21 cellular contexts compared by ENCODE assay signal in genomic region chr1:54007613-54008012, GRCh38. TPM values are rescaled to one million over a fixed set of nuclear protein-coding genes. Genes with fewer than 3 reads are reported as not detected.
DNase-seq lines count a peak whose midpoint lies in the region; ATAC-seq and TF ChIP-seq lines count a peak whose summit lies in the region.
"Had no signal": no experiment of that assay in that cellular context is flagged by ENCODE, and none has a peak within 500 bp of the region (broad histone marks: within the 10 kb centered on the region; RNA-seq: fewer than 3 reads in every experiment).

No MANE protein-coding gene starts in this region.

- POLR2A ChIA-PET in HEK293T (lab: Yijun Ruan, JAX): interaction anchor here (1.4 kb wide), 1 partner anchor 46 kb away, joined by 4 read pairs; the partner anchor contains the start of genes TCEANC2 and TMEM59

- peaks cover 14% of the 10 kb centered on the region for H3K27me3 Mint-ChIP-seq in activated CD8-positive, alpha-beta memory T cell treated with anti-CD3 and anti-CD28 coated beads, Interleukin-2, amount 10 ng/mL, durations not matched to agents 7 days and 5 days

- TF ChIP-seq CTCF in esophagus muscularis mucosa (IDR thresholded peaks at IDR 0.05): no peak
- TF ChIP-seq CTCF in upper lobe of right lung (IDR thresholded peaks at IDR 0.05): no peak

- CTCF ChIA-PET in activated CD8-positive, alpha-beta memory T cell treated with anti-CD3 and anti-CD28 coated beads, Interleukin-2, amount 10 ng/mL, durations not matched to agents 7 days and 5 days (lab: Charles Lee): no interaction called here
- CTCF ChIA-PET in HEK293T (lab: Yijun Ruan, JAX): interaction anchor here (0.6 kb wide), 1 partner anchor 66 kb away, joined by 3 read pairs; no protein-coding TSS in a partner anchor

- intact Hi-C loops in esophagus muscularis mucosa (cut with DNase I): no loop called here
- intact Hi-C loops in upper lobe of right lung (cut with DNase I): no loop called here

- H3K36me3 Mint-ChIP-seq in activated CD8-positive, alpha-beta memory T cell treated with anti-CD3 and anti-CD28 coated beads, Interleukin-2, amount 10 ng/mL, durations not matched to agents 7 days and 5 days: no peaks in the 10 kb centered on the region
- H3K36me3 Mint-ChIP-seq: CD4-positive, alpha-beta memory T cell had no signal

- H3K4me1 ChIP-seq in esophagus muscularis mucosa: no peaks in the 10 kb centered on the region
- H3K4me1 ChIP-seq in upper lobe of right lung: no peaks in the 10 kb centered on the region
- H3K4me1 ChIP-seq: A549, HAP-1 had no signal

- H3K27me3 ChIP-seq in esophagus muscularis mucosa (peaks cover 0 to 14% (median 0%) of the 10 kb centered on the region in 4 donors), upper lobe of right lung (peaks cover 3% of the 10 kb centered on the region)

- H3K4me1 Mint-ChIP-seq in activated CD8-positive, alpha-beta memory T cell treated with anti-CD3 and anti-CD28 coated beads, Interleukin-2, amount 10 ng/mL, durations not matched to agents 7 days and 5 days: no peaks in the 10 kb centered on the region
- H3K4me1 Mint-ChIP-seq: CD4-positive, alpha-beta memory T cell had no signal

- 90% methylated on average over 3 of the region's 4 CpGs for whole genome bisulfite sequencing in esophagus muscularis mucosa

- ATAC-seq in activated CD8-positive, alpha-beta memory T cell treated with anti-CD3 and anti-CD28 coated beads, Interleukin-2, amount 10 ng/mL, durations not matched to agents 7 days and 5 days: no peak
- ATAC-seq in upper lobe of right lung: no peak
- ATAC-seq: A549 had no signal

- H3K27ac ChIP-seq in esophagus muscularis mucosa (replicated peaks in 1 of 4) (no peak overlapping the region), upper lobe of right lung (no peak overlapping the region)
- H3K27ac ChIP-seq: 22Rv1, A549 had no signal

- no peak overlapping the region for H3K4me3 ChIP-seq in esophagus muscularis mucosa
- no peak overlapping the region for H3K4me3 ChIP-seq in upper lobe of right lung
- H3K4me3 ChIP-seq: A549, HAP-1 had no signal

- no peak overlapping the region for H3K27ac Mint-ChIP-seq in activated CD8-positive, alpha-beta memory T cell treated with anti-CD3 and anti-CD28 coated beads, Interleukin-2, amount 10 ng/mL, durations not matched to agents 7 days and 5 days
- H3K27ac Mint-ChIP-seq: CD4-positive, alpha-beta memory T cell had no signal

- no peak overlapping the region for H3K4me3 Mint-ChIP-seq in activated CD8-positive, alpha-beta memory T cell treated with anti-CD3 and anti-CD28 coated beads, Interleukin-2, amount 10 ng/mL, durations not matched to agents 7 days and 5 days
- H3K4me3 Mint-ChIP-seq: CD4-positive, alpha-beta memory T cell had no signal

- H3K9me3 ChIP-seq in esophagus muscularis mucosa: no peaks in the 10 kb centered on the region
- H3K9me3 ChIP-seq in upper lobe of right lung: no peaks in the 10 kb centered on the region
- H3K9me3 ChIP-seq: A549, HAP-1 had no signal

- peak; percentile 33 for DNase-seq in activated CD8-positive, alpha-beta memory T cell treated with anti-CD3 and anti-CD28 coated beads for 24 hours
- no peak for DNase-seq in activated CD8-positive, alpha-beta memory T cell treated with anti-CD3 and anti-CD28 coated beads, Interleukin-2, amount 10 ng/mL, durations not matched to agents 7 days and 5 days
- peak; percentile 0 for DNase-seq in AG08395 (ENCODE audit: low spot score)
- DNase-seq in esophagus muscularis mucosa (ENCODE audit: extremely low spot score): peak; percentile 74
- DNase-seq in upper lobe of right lung: peak; percentile 9
- no peak for DNase-seq in HEK293T (ENCODE audit: extremely low spot score)
- no peak for DNase-seq in NCI-H2171 treated with DMSO at 0.1 percent for 48 hours (lab: John Stamatoyannopoulos, UW)
- DNase-seq: ACHN; C1 segment of cervical spinal cord; Calu3; CD4-positive, alpha-beta memory T cell; COR-L47; DMS53; DMS79 treated with DMSO at 0.1 percent for 48 hours; GF-D8; GOT3 had no signal

- TF ChIP-seq EP300 in esophagus muscularis mucosa (IDR thresholded peaks at IDR 0.05): no peak

- no peaks in the 10 kb centered on the region for H3K9me3 Mint-ChIP-seq in activated CD8-positive, alpha-beta memory T cell treated with anti-CD3 and anti-CD28 coated beads, Interleukin-2, amount 10 ng/mL, durations not matched to agents 7 days and 5 days (ENCODE audit: low read depth)

- H3K36me3 ChIP-seq in esophagus muscularis mucosa: no peaks in the 10 kb centered on the region
- no peaks in the 10 kb centered on the region for H3K36me3 ChIP-seq in upper lobe of right lung
- H3K36me3 ChIP-seq: HAP-1 had no signal

- TF ChIP-seq POLR2A in esophagus muscularis mucosa (IDR thresholded peaks at IDR 0.05; ENCODE audit: low read depth): no peak

TF ChIP-seq in HEK293T, 16 proteins besides CTCF, POLR2A, EP300 and RAD21:
- TF ChIP-seq L3MBTL2 (conservative IDR thresholded peaks at IDR 0.05) (no peak), SP1 (IDR thresholded peaks at IDR 0.05) (no peak), TARDBP (IDR thresholded peaks at IDR 0.05) (no peak), FOXM1 (IDR thresholded peaks at IDR 0.05; ENCODE audit: borderline replicate concordance) (no peak), ARNT (IDR thresholded peaks at IDR 0.05) (no peak), ELF4 (IDR thresholded peaks at IDR 0.05) (no peak), LEF1 (IDR thresholded peaks at IDR 0.05; ENCODE audit: borderline replicate concordance) (no peak), FOXK2 (IDR thresholded peaks at IDR 0.05) (no peak), BHLHE40 (IDR thresholded peaks at IDR 0.05; ENCODE audit: borderline replicate concordance) (no peak), NFRKB (IDR thresholded peaks at IDR 0.05) (no peak), CTBP1 (IDR thresholded peaks at IDR 0.05; ENCODE audit: borderline replicate concordance) (no peak), HDGF (IDR thresholded peaks at IDR 0.05; ENCODE audit: borderline replicate concordance) (no peak), ZNF384 (IDR thresholded peaks at IDR 0.05) (no peak)
- TF ChIP-seq, protein P1, sequence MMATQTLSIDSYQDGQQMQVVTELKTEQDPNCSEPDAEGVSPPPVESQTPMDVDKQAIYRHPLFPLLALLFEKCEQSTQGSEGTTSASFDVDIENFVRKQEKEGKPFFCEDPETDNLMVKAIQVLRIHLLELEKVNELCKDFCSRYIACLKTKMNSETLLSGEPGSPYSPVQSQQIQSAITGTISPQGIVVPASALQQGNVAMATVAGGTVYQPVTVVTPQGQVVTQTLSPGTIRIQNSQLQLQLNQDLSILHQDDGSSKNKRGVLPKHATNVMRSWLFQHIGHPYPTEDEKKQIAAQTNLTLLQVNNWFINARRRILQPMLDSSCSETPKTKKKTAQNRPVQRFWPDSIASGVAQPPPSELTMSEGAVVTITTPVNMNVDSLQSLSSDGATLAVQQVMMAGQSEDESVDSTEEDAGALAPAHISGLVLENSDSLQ (IDR thresholded peaks at IDR 0.05): no peak
TF ChIP-seq in HEK293T: peak in this region for 0.

RNA-seq across cellular contexts. Expression of gene LDLRAD1, which starts 10.4 kb away (rescaled TPM):
- not detected for total RNA-seq in activated CD8-positive, alpha-beta memory T cell treated with anti-CD3 and anti-CD28 coated beads, Interleukin-2, amount 10 ng/mL, durations not matched to agents 7 days and 5 days
- not detected for total RNA-seq in esophagus muscularis mucosa
- 0.41 TPM for total RNA-seq in upper lobe of right lung
- total RNA-seq: Calu3; CD4-positive, alpha-beta memory T cell; Daoy; G401 had no signal

RNA-seq across cellular contexts. Expression of gene TMEM59, which starts 45.4 kb away (rescaled TPM):
- 100 to 1,000 TPM; 165 to 171 TPM for total RNA-seq in activated CD8-positive, alpha-beta memory T cell treated with anti-CD3 and anti-CD28 coated beads, Interleukin-2, amount 10 ng/mL, durations not matched to agents 7 days and 5 days
- total RNA-seq in esophagus muscularis mucosa: 100 to 1,000 TPM; 238 to 334 (median 288) TPM
- 440 TPM for total RNA-seq in upper lobe of right lung

RNA-seq across cellular contexts. Expression of gene TCEANC2, which starts 45.8 kb away (rescaled TPM):
- 10 to 100 TPM; 11.8 to 13.1 TPM for total RNA-seq in activated CD8-positive, alpha-beta memory T cell treated with anti-CD3 and anti-CD28 coated beads, Interleukin-2, amount 10 ng/mL, durations not matched to agents 7 days and 5 days
- 1 to 10 TPM; 4.8 to 8.6 (median 7.1) TPM for total RNA-seq in esophagus muscularis mucosa
- 4.7 TPM for total RNA-seq in upper lobe of right lung

Comparison
In these comparisons a context has a peak if more than half of its experiments do, and no peak if none do; other contexts are left out.
1. DNase-seq: peak in activated CD8-positive, alpha-beta memory T cell treated with anti-CD3 and anti-CD28 coated beads for 24 hours (single experiment), AG08395 (single experiment), esophagus muscularis mucosa (single experiment) and upper lobe of right lung (single experiment); none in activated CD8-positive, alpha-beta memory T cell treated with anti-CD3 and anti-CD28 coated beads, Interleukin-2, amount 10 ng/mL, durations not matched to agents 7 days and 5 days (single experiment), HEK293T (single experiment) and NCI-H2171 treated with DMSO at 0.1 percent for 48 hours (single experiment).